1 cellular context compared by ENCODE assay signal in the genomic region with DNA sequence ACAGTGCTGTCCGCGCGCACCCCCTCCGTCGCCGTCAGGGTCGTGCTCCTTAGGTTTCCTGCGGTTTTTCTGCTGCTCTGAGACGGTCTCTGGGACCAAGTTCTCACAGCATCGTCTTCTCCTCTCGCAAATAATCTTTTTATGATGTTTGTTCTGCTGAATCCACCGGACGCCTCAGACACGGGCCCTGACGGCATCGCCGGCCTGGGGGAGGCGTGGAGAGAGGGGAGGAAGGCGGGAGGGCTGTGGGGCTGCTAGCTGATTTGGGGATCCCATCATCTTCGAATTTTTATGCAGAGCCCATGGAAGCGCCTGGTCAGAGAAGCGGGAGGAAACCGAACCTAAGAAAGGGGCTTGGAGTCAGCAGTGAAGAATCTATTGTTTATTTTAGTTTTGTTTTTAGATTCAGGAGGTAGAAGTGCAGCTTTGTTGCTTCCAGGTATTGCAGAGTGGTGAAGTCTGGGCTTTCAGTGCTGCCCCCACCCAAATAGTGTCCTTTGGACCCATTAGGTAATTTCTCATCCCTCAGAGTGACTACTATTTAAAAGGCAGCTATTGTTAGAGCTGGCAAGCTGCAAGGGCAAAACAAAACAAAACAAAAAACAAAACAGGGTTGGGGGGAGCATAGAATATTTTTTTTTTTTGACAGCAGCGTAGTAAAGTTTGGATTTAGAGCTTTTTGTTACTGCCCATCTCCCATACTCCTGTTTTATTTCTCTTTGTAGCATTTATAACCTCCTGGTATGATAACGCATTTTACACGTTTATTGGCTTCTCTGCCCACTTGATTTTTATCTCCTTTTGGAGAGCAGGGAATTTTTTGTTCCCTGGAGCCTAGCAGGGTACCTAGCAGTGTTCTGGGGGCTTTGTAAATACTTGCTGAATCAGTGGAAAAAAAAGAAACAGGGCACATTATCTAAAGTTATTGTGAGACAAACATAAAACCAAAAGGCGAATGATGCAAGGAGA.
A peak's percentile ranks its signal among the peaks of the same experiment; 100 is the strongest.
TF ChIP-seq lines count a peak whose summit lies in the region.

No MANE protein-coding gene starts in this region.

TF ChIP-seq in HEK293, 187 proteins besides CTCF, POLR2A, EP300 and RAD21 (continued from another document and continues in another):
- TF ChIP-seq ZFP69B (tag by site-specific recombination; IDR thresholded peaks at IDR 0.05) = no peak
- peak; percentile 54; the same call in 1 of the 2 replicates for TF ChIP-seq ZNF2 (tag by site-specific recombination; IDR thresholded peaks at IDR 0.05)
- peak; percentile 35; the same call in 1 of the 2 replicates for TF ChIP-seq ZBTB20 (tag by site-specific recombination; IDR thresholded peaks at IDR 0.05)
- TF ChIP-seq, protein P1, sequence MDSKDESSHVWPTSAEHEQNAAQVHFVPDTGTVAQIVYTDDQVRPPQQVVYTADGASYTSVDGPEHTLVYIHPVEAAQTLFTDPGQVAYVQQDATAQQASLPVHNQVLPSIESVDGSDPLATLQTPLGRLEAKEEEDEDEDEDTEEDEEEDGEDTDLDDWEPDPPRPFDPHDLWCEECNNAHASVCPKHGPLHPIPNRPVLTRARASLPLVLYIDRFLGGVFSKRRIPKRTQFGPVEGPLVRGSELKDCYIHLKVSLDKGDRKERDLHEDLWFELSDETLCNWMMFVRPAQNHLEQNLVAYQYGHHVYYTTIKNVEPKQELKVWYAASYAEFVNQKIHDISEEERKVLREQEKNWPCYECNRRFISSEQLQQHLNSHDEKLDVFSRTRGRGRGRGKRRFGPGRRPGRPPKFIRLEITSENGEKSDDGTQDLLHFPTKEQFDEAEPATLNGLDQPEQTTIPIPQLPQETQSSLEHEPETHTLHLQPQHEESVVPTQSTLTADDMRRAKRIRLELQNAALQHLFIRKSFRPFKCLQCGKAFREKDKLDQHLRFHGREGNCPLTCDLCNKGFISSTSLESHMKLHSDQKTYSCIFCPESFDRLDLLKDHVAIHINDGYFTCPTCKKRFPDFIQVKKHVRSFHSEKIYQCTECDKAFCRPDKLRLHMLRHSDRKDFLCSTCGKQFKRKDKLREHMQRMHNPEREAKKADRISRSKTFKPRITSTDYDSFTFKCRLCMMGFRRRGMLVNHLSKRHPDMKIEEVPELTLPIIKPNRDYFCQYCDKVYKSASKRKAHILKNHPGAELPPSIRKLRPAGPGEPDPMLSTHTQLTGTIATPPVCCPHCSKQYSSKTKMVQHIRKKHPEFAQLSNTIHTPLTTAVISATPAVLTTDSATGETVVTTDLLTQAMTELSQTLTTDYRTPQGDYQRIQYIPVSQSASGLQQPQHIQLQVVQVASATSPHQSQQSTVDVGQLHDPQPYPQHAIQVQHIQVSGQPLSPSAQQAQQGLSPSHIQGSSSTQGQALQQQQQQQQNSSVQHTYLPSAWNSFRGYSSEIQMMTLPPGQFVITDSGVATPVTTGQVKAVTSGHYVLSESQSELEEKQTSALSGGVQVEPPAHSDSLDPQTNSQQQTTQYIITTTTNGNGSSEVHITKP (tag by site-specific recombination; IDR thresholded peaks at IDR 0.05) = peak; percentile 34; the same call in 1 of the 2 replicates
- no peak for TF ChIP-seq ZNF596 (tag by site-specific recombination; IDR thresholded peaks at IDR 0.05)
- TF ChIP-seq ZNF654 (tag by site-specific recombination; IDR thresholded peaks at IDR 0.05; ENCODE audit: low read depth) = no peak
- TF ChIP-seq GLIS2 (tag by site-specific recombination; IDR thresholded peaks at IDR 0.05) = peak; percentile 72
- TF ChIP-seq ZNF521 (tag by site-specific recombination; IDR thresholded peaks at IDR 0.05) = no peak
- TF ChIP-seq, protein P2, sequence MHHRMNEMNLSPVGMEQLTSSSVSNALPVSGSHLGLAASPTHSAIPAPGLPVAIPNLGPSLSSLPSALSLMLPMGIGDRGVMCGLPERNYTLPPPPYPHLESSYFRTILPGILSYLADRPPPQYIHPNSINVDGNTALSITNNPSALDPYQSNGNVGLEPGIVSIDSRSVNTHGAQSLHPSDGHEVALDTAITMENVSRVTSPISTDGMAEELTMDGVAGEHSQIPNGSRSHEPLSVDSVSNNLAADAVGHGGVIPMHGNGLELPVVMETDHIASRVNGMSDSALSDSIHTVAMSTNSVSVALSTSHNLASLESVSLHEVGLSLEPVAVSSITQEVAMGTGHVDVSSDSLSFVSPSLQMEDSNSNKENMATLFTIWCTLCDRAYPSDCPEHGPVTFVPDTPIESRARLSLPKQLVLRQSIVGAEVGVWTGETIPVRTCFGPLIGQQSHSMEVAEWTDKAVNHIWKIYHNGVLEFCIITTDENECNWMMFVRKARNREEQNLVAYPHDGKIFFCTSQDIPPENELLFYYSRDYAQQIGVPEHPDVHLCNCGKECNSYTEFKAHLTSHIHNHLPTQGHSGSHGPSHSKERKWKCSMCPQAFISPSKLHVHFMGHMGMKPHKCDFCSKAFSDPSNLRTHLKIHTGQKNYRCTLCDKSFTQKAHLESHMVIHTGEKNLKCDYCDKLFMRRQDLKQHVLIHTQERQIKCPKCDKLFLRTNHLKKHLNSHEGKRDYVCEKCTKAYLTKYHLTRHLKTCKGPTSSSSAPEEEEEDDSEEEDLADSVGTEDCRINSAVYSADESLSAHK (tag by site-specific recombination; IDR thresholded peaks at IDR 0.05) = no peak
- TF ChIP-seq, protein P3, sequence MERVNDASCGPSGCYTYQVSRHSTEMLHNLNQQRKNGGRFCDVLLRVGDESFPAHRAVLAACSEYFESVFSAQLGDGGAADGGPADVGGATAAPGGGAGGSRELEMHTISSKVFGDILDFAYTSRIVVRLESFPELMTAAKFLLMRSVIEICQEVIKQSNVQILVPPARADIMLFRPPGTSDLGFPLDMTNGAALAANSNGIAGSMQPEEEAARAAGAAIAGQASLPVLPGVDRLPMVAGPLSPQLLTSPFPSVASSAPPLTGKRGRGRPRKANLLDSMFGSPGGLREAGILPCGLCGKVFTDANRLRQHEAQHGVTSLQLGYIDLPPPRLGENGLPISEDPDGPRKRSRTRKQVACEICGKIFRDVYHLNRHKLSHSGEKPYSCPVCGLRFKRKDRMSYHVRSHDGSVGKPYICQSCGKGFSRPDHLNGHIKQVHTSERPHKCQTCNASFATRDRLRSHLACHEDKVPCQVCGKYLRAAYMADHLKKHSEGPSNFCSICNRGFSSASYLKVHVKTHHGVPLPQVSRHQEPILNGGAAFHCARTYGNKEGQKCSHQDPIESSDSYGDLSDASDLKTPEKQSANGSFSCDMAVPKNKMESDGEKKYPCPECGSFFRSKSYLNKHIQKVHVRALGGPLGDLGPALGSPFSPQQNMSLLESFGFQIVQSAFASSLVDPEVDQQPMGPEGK (tag by site-specific recombination; IDR thresholded peaks at IDR 0.05) = 0 out of 2 replicates have a peak, but pooled peaks have one; percentile 41
- TF ChIP-seq, protein P4, sequence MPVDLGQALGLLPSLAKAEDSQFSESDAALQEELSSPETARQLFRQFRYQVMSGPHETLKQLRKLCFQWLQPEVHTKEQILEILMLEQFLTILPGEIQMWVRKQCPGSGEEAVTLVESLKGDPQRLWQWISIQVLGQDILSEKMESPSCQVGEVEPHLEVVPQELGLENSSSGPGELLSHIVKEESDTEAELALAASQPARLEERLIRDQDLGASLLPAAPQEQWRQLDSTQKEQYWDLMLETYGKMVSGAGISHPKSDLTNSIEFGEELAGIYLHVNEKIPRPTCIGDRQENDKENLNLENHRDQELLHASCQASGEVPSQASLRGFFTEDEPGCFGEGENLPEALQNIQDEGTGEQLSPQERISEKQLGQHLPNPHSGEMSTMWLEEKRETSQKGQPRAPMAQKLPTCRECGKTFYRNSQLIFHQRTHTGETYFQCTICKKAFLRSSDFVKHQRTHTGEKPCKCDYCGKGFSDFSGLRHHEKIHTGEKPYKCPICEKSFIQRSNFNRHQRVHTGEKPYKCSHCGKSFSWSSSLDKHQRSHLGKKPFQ (tag by site-specific recombination; IDR thresholded peaks at IDR 0.05) = no peak
- TF ChIP-seq PRDM1 (tag by site-specific recombination; IDR thresholded peaks at IDR 0.05) = 0 out of 2 replicates have a peak, but pooled peaks have one; percentile 3
- TF ChIP-seq ZXDB (tag by site-specific recombination; IDR thresholded peaks at IDR 0.05) = peak; percentile 11; the same call in 1 of the 2 replicates
- TF ChIP-seq, protein P5, sequence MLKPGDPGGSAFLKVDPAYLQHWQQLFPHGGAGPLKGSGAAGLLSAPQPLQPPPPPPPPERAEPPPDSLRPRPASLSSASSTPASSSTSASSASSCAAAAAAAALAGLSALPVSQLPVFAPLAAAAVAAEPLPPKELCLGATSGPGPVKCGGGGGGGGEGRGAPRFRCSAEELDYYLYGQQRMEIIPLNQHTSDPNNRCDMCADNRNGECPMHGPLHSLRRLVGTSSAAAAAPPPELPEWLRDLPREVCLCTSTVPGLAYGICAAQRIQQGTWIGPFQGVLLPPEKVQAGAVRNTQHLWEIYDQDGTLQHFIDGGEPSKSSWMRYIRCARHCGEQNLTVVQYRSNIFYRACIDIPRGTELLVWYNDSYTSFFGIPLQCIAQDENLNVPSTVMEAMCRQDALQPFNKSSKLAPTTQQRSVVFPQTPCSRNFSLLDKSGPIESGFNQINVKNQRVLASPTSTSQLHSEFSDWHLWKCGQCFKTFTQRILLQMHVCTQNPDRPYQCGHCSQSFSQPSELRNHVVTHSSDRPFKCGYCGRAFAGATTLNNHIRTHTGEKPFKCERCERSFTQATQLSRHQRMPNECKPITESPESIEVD (tag by site-specific recombination; IDR thresholded peaks at IDR 0.05) = peak; percentile 50; the same call in 1 of the 2 replicates
- peak; percentile 79 for TF ChIP-seq ZNF341 (tag by site-specific recombination; IDR thresholded peaks at IDR 0.05; ENCODE audit: low read depth)
- TF ChIP-seq ZBTB17 (tag by site-specific recombination; IDR thresholded peaks at IDR 0.05) = 0 out of 2 replicates have a peak, but pooled peaks have one; percentile 14
- TF ChIP-seq ZNF776 (tag by site-specific recombination; IDR thresholded peaks at IDR 0.05; ENCODE audit: borderline replicate concordance) = no peak
- no peak for TF ChIP-seq ZNF600 (tag by site-specific recombination; IDR thresholded peaks at IDR 0.05)
- TF ChIP-seq ZSCAN16 (tag by site-specific recombination; IDR thresholded peaks at IDR 0.05) = no peak
- TF ChIP-seq ZSCAN30 (tag by site-specific recombination; IDR thresholded peaks at IDR 0.05) = no peak
- TF ChIP-seq ZNF155 (tag by site-specific recombination; IDR thresholded peaks at IDR 0.05) = no peak
- no peak for TF ChIP-seq ZNF184 (tag by site-specific recombination; IDR thresholded peaks at IDR 0.05)
- TF ChIP-seq HOXA7 (CRISPR knock-in tag; IDR thresholded peaks at IDR 0.05; ENCODE audit: borderline replicate concordance) = no peak
- no peak for TF ChIP-seq TRIM28 (IDR thresholded peaks at IDR 0.05; ENCODE audit: borderline replicate concordance, low read length)
- TF ChIP-seq ZNF292 (tag by site-specific recombination; IDR thresholded peaks at IDR 0.05; ENCODE audit: borderline replicate concordance, low read depth) = no peak
- no peak for TF ChIP-seq ZNF423 (tag by site-specific recombination; IDR thresholded peaks at IDR 0.05)
- TF ChIP-seq, protein P6, sequence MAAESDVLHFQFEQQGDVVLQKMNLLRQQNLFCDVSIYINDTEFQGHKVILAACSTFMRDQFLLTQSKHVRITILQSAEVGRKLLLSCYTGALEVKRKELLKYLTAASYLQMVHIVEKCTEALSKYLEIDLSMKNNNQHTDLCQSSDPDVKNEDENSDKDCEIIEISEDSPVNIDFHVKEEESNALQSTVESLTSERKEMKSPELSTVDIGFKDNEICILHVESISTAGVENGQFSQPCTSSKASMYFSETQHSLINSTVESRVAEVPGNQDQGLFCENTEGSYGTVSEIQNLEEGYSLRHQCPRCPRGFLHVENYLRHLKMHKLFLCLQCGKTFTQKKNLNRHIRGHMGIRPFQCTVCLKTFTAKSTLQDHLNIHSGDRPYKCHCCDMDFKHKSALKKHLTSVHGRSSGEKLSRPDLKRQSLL (tag by site-specific recombination; IDR thresholded peaks at IDR 0.05) = no peak
- TF ChIP-seq ZNF777 (tag by site-specific recombination; IDR thresholded peaks at IDR 0.05; ENCODE audit: borderline replicate concordance) = no peak
- no peak for TF ChIP-seq EGR2 (tag by site-specific recombination; IDR thresholded peaks at IDR 0.05; ENCODE audit: low read depth)
- TF ChIP-seq, protein P7, sequence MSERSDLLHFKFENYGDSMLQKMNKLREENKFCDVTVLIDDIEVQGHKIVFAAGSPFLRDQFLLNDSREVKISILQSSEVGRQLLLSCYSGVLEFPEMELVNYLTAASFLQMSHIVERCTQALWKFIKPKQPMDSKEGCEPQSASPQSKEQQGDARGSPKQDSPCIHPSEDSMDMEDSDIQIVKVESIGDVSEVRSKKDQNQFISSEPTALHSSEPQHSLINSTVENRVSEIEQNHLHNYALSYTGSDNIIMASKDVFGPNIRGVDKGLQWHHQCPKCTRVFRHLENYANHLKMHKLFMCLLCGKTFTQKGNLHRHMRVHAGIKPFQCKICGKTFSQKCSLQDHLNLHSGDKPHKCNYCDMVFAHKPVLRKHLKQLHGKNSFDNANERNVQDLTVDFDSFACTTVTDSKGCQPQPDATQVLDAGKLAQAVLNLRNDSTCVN (tag by site-specific recombination; optimal IDR thresholded peaks at IDR 0.05) = peak; percentile 10
- TF ChIP-seq HOXD13 (CRISPR knock-in tag; IDR thresholded peaks at IDR 0.05; ENCODE audit: borderline replicate concordance) = no peak
- no peak for TF ChIP-seq ZNF747 (tag by site-specific recombination; IDR thresholded peaks at IDR 0.05)
- no peak for TF ChIP-seq KLF7 (tag by site-specific recombination; IDR thresholded peaks at IDR 0.05; ENCODE audit: borderline replicate concordance)
- TF ChIP-seq SETDB1 (IDR thresholded peaks at IDR 0.05; ENCODE audit: insufficient read length, low read length) = no peak
- 0 out of 2 replicates have a peak, but pooled peaks have one; percentile 10 for TF ChIP-seq WT1 (tag by site-specific recombination; IDR thresholded peaks at IDR 0.05)
- TF ChIP-seq ZNF791 (tag by site-specific recombination; IDR thresholded peaks at IDR 0.05) = no peak
- TF ChIP-seq ZNF530 (tag by site-specific recombination; IDR thresholded peaks at IDR 0.05; ENCODE audit: low read depth) = no peak
- TF ChIP-seq ZNF560 (tag by site-specific recombination; IDR thresholded peaks at IDR 0.05; ENCODE audit: borderline replicate concordance) = no peak
- peak; percentile 69 for TF ChIP-seq ZNF366 (tag by site-specific recombination; conservative IDR thresholded peaks at IDR 0.05)
- peak; percentile 79 for TF ChIP-seq ZNF335 (tag by site-specific recombination; conservative IDR thresholded peaks at IDR 0.05)
